Comparison of ENCODE assay signal across 16 cellular contexts in the genomic region with DNA sequence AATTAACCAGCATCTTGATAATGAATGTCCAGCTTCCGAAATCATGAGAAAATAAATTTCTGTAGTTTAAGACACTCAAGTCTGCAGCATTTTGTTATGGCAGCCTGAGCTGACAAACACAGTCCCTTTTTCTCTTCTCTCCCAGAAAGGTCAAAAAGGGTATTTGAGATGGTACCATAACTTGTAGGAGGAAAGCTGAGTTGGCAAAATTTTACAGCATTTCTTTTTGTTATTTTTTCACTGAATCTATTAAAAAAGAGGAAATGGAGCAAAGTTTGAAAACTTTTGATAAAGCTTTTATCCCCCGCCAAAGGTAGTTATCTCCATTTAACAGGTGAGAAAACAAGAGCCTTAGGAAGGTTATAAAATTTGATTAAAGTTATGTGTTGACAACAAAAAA.
A peak's percentile ranks its signal among the peaks of the same experiment; 100 is the strongest.
DNase-seq lines count a peak whose midpoint lies in the region; ATAC-seq, FAIRE-seq and TF ChIP-seq lines count a peak whose summit lies in the region.
"Had no signal": no experiment of that assay in that cellular context is flagged by ENCODE, and none has a peak within 500 bp of the region (broad histone marks: within the 10 kb centered on the region; RNA-seq: fewer than 3 reads in every experiment).

No MANE protein-coding gene starts in this region.

- H3K36me3 ChIP-seq in HepG2 (replicated peaks in 1 of 2; ENCODE audit: control insufficient read depth in 1 of 2, insufficient read depth in 2 of 2, low read length in 2 of 2) = no peaks in the 10 kb centered on the region
- no peaks in the 10 kb centered on the region for H3K36me3 ChIP-seq in right lobe of liver
- H3K36me3 ChIP-seq in SJCRH30 = no peaks in the 10 kb centered on the region
- no peaks in the 10 kb centered on the region for H3K36me3 ChIP-seq in H1 (ENCODE audit: control insufficient read depth in 2 of 4, insufficient read depth in 4 of 4, low read length in 3 of 4)
- no peaks in the 10 kb centered on the region for H3K36me3 ChIP-seq in uterus
- H3K36me3 ChIP-seq: BLaER1 treated with 17β-estradiol and CSF1 and Interleukin-3, amounts not matched to agents 10 nM and 100 nM; HAP-1 had no signal

- no peak overlapping the region for H3K18ac ChIP-seq in H1 (ENCODE audit: extremely low read depth, low read length)

- H4K20me1 ChIP-seq in HepG2 (ENCODE audit: insufficient read depth, low read length) (no peaks in the 10 kb centered on the region), H1 (replicated peaks in 1 of 2; ENCODE audit: control insufficient read depth in 1 of 2, insufficient read depth in 2 of 2, low read length in 2 of 2) (no peaks in the 10 kb centered on the region)
- H4K20me1 ChIP-seq: BLaER1 treated with 17β-estradiol and CSF1 and Interleukin-3, amounts not matched to agents 10 nM and 100 nM had no signal

- H2BK12ac ChIP-seq in H1 (ENCODE audit: low read depth, low read length) = no peak overlapping the region

- H3K14ac ChIP-seq in H1 (ENCODE audit: insufficient read length) = no peak overlapping the region

- H3K36me3 Mint-ChIP-seq in activated CD4-positive, alpha-beta T cell treated with anti-CD3 and anti-CD28 coated beads for 36 hours (ENCODE audit: low read depth) = no peaks in the 10 kb centered on the region
- H3K36me3 Mint-ChIP-seq: CD8-positive, alpha-beta T cell; IgD-negative memory B cell had no signal

- no peak overlapping the region for H3K4me3 ChIP-seq in HepG2 (replicated peaks in 1 of 3; ENCODE audit: insufficient read depth in 1 of 3, low read depth in 2 of 3, low read length in 3 of 3)
- no peak overlapping the region for H3K4me3 ChIP-seq in right lobe of liver
- H3K4me3 ChIP-seq in SJCRH30 = no peak overlapping the region
- H3K4me3 ChIP-seq in H1 (ENCODE audit: extremely low read depth in 1 of 4, insufficient read depth in 2 of 4, low read depth in 3 of 4, low read length in 4 of 4) = no peak overlapping the region
- H3K4me3 ChIP-seq in uterus = no peak overlapping the region
- H3K4me3 ChIP-seq: BLaER1 treated with 17β-estradiol and CSF1 and Interleukin-3, amounts not matched to agents 10 nM and 100 nM; HAP-1 had no signal

- BruUV-seq in HepG2 (replicated peaks; lab: Mats Ljungman, UMichigan) = no TSS peak

- ATAC-seq in HepG2 (no peak), right lobe of liver (no peak)
- no peak for ATAC-seq in activated CD4-positive, alpha-beta T cell treated with anti-CD3 and anti-CD28 coated beads for 36 hours
- ATAC-seq: CD8-positive, alpha-beta T cell had no signal

- no peak overlapping the region for H2BK120ac ChIP-seq in H1 (replicated peaks; ENCODE audit: low read depth, low read length)

- intact Hi-C loops in HepG2 (cut with micrococcal nuclease; ENCODE audit: unreplicated experiment) (no loop called here), right lobe of liver (cut with DNase I) (no loop called here), uterus (cut with DNase I; ENCODE audit: low total_unique reads) (no loop called here)
- intact Hi-C loops in activated CD4-positive, alpha-beta T cell treated with anti-CD3 and anti-CD28 coated beads for 36 hours (cut with DNase I, micrococcal nuclease) = no loop called here

- H4K5ac ChIP-seq in H1 (ENCODE audit: insufficient read length, low read depth, low read length) = no peak overlapping the region

- H3K79me2 ChIP-seq in HepG2 (ENCODE audit: insufficient read depth, low read length) (no peaks in the 10 kb centered on the region), H1 (ENCODE audit: control insufficient read depth in 1 of 2, insufficient read depth in 2 of 2, low read length in 2 of 2) (no peaks in the 10 kb centered on the region)

- H3K56ac ChIP-seq in H1 (replicated peaks; ENCODE audit: insufficient read length, low read depth, low read length) = no peak overlapping the region

- no peak for TF ChIP-seq POLR2A in HepG2 (IDR thresholded peaks at IDR 0.05; ENCODE audit: insufficient read depth in 1 of 2, low read depth in 2 of 2, low read length in 2 of 2)
- no peak for TF ChIP-seq POLR2A in right lobe of liver (IDR thresholded peaks at IDR 0.05)
- no peak for TF ChIP-seq POLR2A in H1 (IDR thresholded peaks at IDR 0.05; ENCODE audit: control extremely low read depth in 1 of 2, low read depth in 2 of 2, low read length in 2 of 2)
- TF ChIP-seq POLR2A in uterus (IDR thresholded peaks at IDR 0.05) = no peak

- H3K79me1 ChIP-seq in H1 (ENCODE audit: low read depth, low read length) = no peaks in the 10 kb centered on the region

- no peaks in the 10 kb centered on the region for H3K23me2 ChIP-seq in H1 (ENCODE audit: low read depth, low read length)

- CTCF ChIA-PET in HepG2 (lab: Yijun Ruan, JAX; ENCODE audit: low intra/inter-chr PET ratio, low total read pairs) = no interaction called here
- CTCF ChIA-PET in H1 (lab: Charles Lee; ENCODE audit: partially characterized antibody) = interaction anchor here (1.3 kb wide), 1 partner anchor 57 kb away, joined by 3 read pairs; no protein-coding TSS in a partner anchor
- CTCF ChIA-PET in activated CD4-positive, alpha-beta T cell treated with anti-CD3 and anti-CD28 coated beads for 36 hours (lab: Charles Lee) = no interaction called here

- 5% methylated on average over 2 of the region's 2 CpGs for WGBS in HepG2 (ENCODE audit: low lambda C conversion rate)
- WGBS in right lobe of liver (ENCODE audit: insufficient coverage, low coverage, low lambda C conversion rate, missing lambda C conversion rate) = 73% methylated on average over 2 of the region's 2 CpGs
- WGBS in H1 (ENCODE audit: extremely low coverage in 1 of 2, insufficient coverage in 1 of 2, insufficient read length in 1 of 2, insufficient replicate concordance in 2 of 2, low coverage in 1 of 2, low lambda C conversion rate in 2 of 2, missing lambda C conversion rate in 1 of 2), 2 experiments = 93% methylated on average over 2 of the region's 2 CpGs; no CpG with 5 or more reads in 1 of the 2 experiments

- H3K27ac ChIP-seq in HepG2 (ENCODE audit: extremely low read length, insufficient read depth, low read length) = no peak overlapping the region
- H3K27ac ChIP-seq in right lobe of liver = no peak overlapping the region
- H3K27ac ChIP-seq in SJCRH30 = peak overlapping the region; percentile 51
- H3K27ac ChIP-seq in H1 (ENCODE audit: low read depth, low read length) = no peak overlapping the region
- no peak overlapping the region for H3K27ac ChIP-seq in uterus
- H3K27ac ChIP-seq: BLaER1 treated with 17β-estradiol and CSF1 and Interleukin-3, amounts not matched to agents 10 nM and 100 nM had no signal

- no peak overlapping the region for H3K23ac ChIP-seq in H1 (ENCODE audit: insufficient read length)

- no peaks in the 10 kb centered on the region for H3K9me3 Mint-ChIP-seq in activated CD4-positive, alpha-beta T cell treated with anti-CD3 and anti-CD28 coated beads for 36 hours (ENCODE audit: low read depth)
- H3K9me3 Mint-ChIP-seq: CD8-positive, alpha-beta T cell; IgD-negative memory B cell had no signal

- H3K27me3 Mint-ChIP-seq in activated CD4-positive, alpha-beta T cell treated with anti-CD3 and anti-CD28 coated beads for 36 hours = no peaks in the 10 kb centered on the region
- H3K27me3 Mint-ChIP-seq: B cell, IgD-negative memory B cell had no signal

- H2BK15ac ChIP-seq in H1 (ENCODE audit: low read length) = no peak overlapping the region

- H3K4ac ChIP-seq in H1 (replicated peaks; ENCODE audit: insufficient read length, low read depth, low read length) = no peak overlapping the region

- H3K4me1 Mint-ChIP-seq in activated CD4-positive, alpha-beta T cell treated with anti-CD3 and anti-CD28 coated beads for 36 hours = no peaks in the 10 kb centered on the region
- H3K4me1 Mint-ChIP-seq: B cell, IgD-negative memory B cell had no signal

- no peaks in the 10 kb centered on the region for H3K9me3 ChIP-seq in HepG2 (ENCODE audit: low read length)
- H3K9me3 ChIP-seq in right lobe of liver = no peaks in the 10 kb centered on the region
- H3K9me3 ChIP-seq in SJCRH30 (replicated peaks) = no peaks in the 10 kb centered on the region
- 0 out of 4 replicates have a peak, but pooled peaks cover 0 to 2% of the 10 kb centered on the region in 2 experiments for H3K9me3 ChIP-seq in H1 (ENCODE audit: insufficient read depth in 2 of 2, low read depth in 1 of 2, low read length in 1 of 2)
- no peaks in the 10 kb centered on the region for H3K9me3 ChIP-seq in uterus
- H3K9me3 ChIP-seq: BLaER1 treated with 17β-estradiol and CSF1 and Interleukin-3, amounts not matched to agents 10 nM and 100 nM; HAP-1 had no signal

- DNase-seq in HepG2 (ENCODE audit: low spot score) = no peak
- DNase-seq in right lobe of liver = no peak
- DNase-seq in SJCRH30 = no peak
- no peak for DNase-seq in H1 (ENCODE audit: low read depth in 1 of 2, low spot score in 2 of 2)
- no peak for DNase-seq in NCI-H187 treated with DMSO at 0.1 percent for 48 hours (lab: John Stamatoyannopoulos, UW)
- no peak for DNase-seq in activated CD4-positive, alpha-beta T cell treated with anti-CD3 and anti-CD28 coated beads for 36 hours
- no peak for DNase-seq in uterus
- DNase-seq: 8988T; Calu3; CD8-positive, alpha-beta T cell; DMS79 treated with DMSO at 0.1 percent for 48 hours; GF-D8 had no signal

- no peak overlapping the region for H3K4me3 Mint-ChIP-seq in activated CD4-positive, alpha-beta T cell treated with anti-CD3 and anti-CD28 coated beads for 36 hours
- H3K4me3 Mint-ChIP-seq: B cell; CD8-positive, alpha-beta T cell; IgD-negative memory B cell had no signal

- H4K8ac ChIP-seq in H1 (ENCODE audit: extremely low read depth, insufficient read depth, low read length) = no peak overlapping the region

- no peak overlapping the region for H2AK5ac ChIP-seq in H1 (ENCODE audit: low read depth, low read length)

- H3K27ac Mint-ChIP-seq in activated CD4-positive, alpha-beta T cell treated with anti-CD3 and anti-CD28 coated beads for 36 hours = no peak overlapping the region
- H3K27ac Mint-ChIP-seq: B cell; CD8-positive, alpha-beta T cell; IgD-negative memory B cell had no signal

- POLR2A ChIA-PET in HepG2 (lab: Yijun Ruan, JAX) (no interaction called here), H1 (lab: Charles Lee; ENCODE audit: partially characterized antibody) (interaction anchor here (0.6 kb wide), 1 partner anchor 141 kb away, joined by 3 read pairs; no protein-coding TSS in a partner anchor)
- POLR2A ChIA-PET in activated CD4-positive, alpha-beta T cell treated with anti-CD3 and anti-CD28 coated beads for 36 hours (lab: Charles Lee) = no interaction called here

- TF ChIP-seq CTCF in HepG2 (CRISPR knock-in tag; IDR thresholded peaks at IDR 0.05) = no peak
- TF ChIP-seq CTCF in right lobe of liver (IDR thresholded peaks at IDR 0.05) = no peak
- no peak for TF ChIP-seq CTCF in H1 (IDR thresholded peaks at IDR 0.05; ENCODE audit: control extremely low read depth in 1 of 3, insufficient read depth in 1 of 3, low read depth in 1 of 3, low read length in 3 of 3)
- no peak for TF ChIP-seq CTCF in uterus (IDR thresholded peaks at IDR 0.05)

- no peak overlapping the region for H3K4me2 ChIP-seq in HepG2 (ENCODE audit: low read depth, low read length)
- H3K4me2 ChIP-seq in H1 (ENCODE audit: insufficient read depth in 1 of 2, low read depth in 2 of 2, low read length in 2 of 2) = no peak overlapping the region
- H3K4me2 ChIP-seq: BLaER1 treated with 17β-estradiol and CSF1 and Interleukin-3, amounts not matched to agents 10 nM and 100 nM had no signal

- no peak overlapping the region for H3K9ac ChIP-seq in HepG2 (ENCODE audit: insufficient read depth, low read depth, low read length)
- no peak overlapping the region for H3K9ac ChIP-seq in H1 (replicated peaks in 1 of 4; ENCODE audit: extremely low read depth in 1 of 4, low read depth in 3 of 4, low read length in 3 of 4)
- H3K9ac ChIP-seq: BLaER1 treated with 17β-estradiol and CSF1 and Interleukin-3, amounts not matched to agents 10 nM and 100 nM had no signal

- H3K4me1 ChIP-seq in HepG2 (ENCODE audit: insufficient read depth, low read length) (no peaks in the 10 kb centered on the region), right lobe of liver (no peaks in the 10 kb centered on the region), SJCRH30 (peaks cover 26% of the 10 kb centered on the region), H1 (replicated peaks in 1 of 4; ENCODE audit: control insufficient read depth in 3 of 4, insufficient read depth in 4 of 4, low read length in 3 of 4) (peaks cover 0 to 3% (median 0%) of the 10 kb centered on the region in 4 experiments; a peak in 1 of 7 replicates), uterus (no peaks in the 10 kb centered on the region)
- H3K4me1 ChIP-seq: BLaER1 treated with 17β-estradiol and CSF1 and Interleukin-3, amounts not matched to agents 10 nM and 100 nM; HAP-1 had no signal

- in situ Hi-C loops in HepG2 (cut with HindIII; ENCODE audit: extremely low pct_ligation_motif_present, low pct_unique_long_range_greater_than_20kb) = no loop called here

- H3K27me3 ChIP-seq in HepG2 (ENCODE audit: control insufficient read depth in 1 of 2, insufficient read depth in 2 of 2, low read length in 2 of 2) (no peaks in the 10 kb centered on the region), right lobe of liver (no peaks in the 10 kb centered on the region), SJCRH30 (no peaks in the 10 kb centered on the region), H1 (replicated peaks in 1 of 4; ENCODE audit: control insufficient read depth in 3 of 4, extremely low read depth in 1 of 4, insufficient read depth in 3 of 4, low read length in 3 of 4) (peaks cover 0 to 1% (median 0%) of the 10 kb centered on the region in 4 experiments; a peak in 1 of 7 replicates), uterus (no peaks in the 10 kb centered on the region)
- H3K27me3 ChIP-seq: BLaER1 treated with 17β-estradiol and CSF1 and Interleukin-3, amounts not matched to agents 10 nM and 100 nM had no signal

- TF ChIP-seq EP300 in HepG2 (IDR thresholded peaks at IDR 0.05; ENCODE audit: low read depth in 2 of 2, low read length in 2 of 2) (no peak), HepG2 (CRISPR knock-in tag; IDR thresholded peaks at IDR 0.05; ENCODE audit: borderline replicate concordance) (no peak), H1 (IDR thresholded peaks at IDR 0.05; ENCODE audit: borderline replicate concordance in 1 of 2, low read depth in 2 of 2, low read length in 2 of 2) (no peak)

- FAIRE-seq in HepG2 (lab: Jason Lieb, UNC) = no peak
- FAIRE-seq in H1 (lab: Jason Lieb, UNC) = no peak

- H2AFZ ChIP-seq in HepG2 (ENCODE audit: low read length) (no peak overlapping the region), H1 (ENCODE audit: low read length) (no peak overlapping the region)

- no peak overlapping the region for H2BK5ac ChIP-seq in H1 (ENCODE audit: low read depth, low read length)

- H4K91ac ChIP-seq in H1 (replicated peaks; ENCODE audit: insufficient read length, low read length) = no peak overlapping the region

- TF ChIP-seq RAD21 in HepG2 (CRISPR knock-in tag; IDR thresholded peaks at IDR 0.05) = no peak
- no peak for TF ChIP-seq RAD21 in H1 (IDR thresholded peaks at IDR 0.05 in 1 of 2, conservative IDR thresholded peaks at IDR 0.05 in 1 of 2; ENCODE audit: low read depth in 2 of 2, low read length in 2 of 2)

- H2BK20ac ChIP-seq in H1 (ENCODE audit: low read length) = no peak overlapping the region
